Comparison of ENCODE assay signal across 28 cellular contexts in genomic region chr1:230898748-230899147, GRCh38.
"Had no signal": no experiment of that assay in that cellular context is flagged by ENCODE, and none has a peak within 500 bp of the region (broad histone marks: within the 10 kb centered on the region; RNA-seq: fewer than 3 reads in every experiment).

No MANE protein-coding gene starts in this region.

- H3K4me3 ChIP-seq: body of pancreas, colonic mucosa, dorsolateral prefrontal cortex had no signal

- H3K4me1 Mint-ChIP-seq: activated B cell treated with CpG ODN at 0.5 μM for 24 hours; activated naive CD8-positive, alpha-beta T cell treated with anti-CD3 and anti-CD28 coated beads, Interleukin-2, amount 10 ng/mL, durations not matched to agents 7 days and 5 days; activated T-helper 17 cell treated with anti-CD3 and anti-CD28 coated beads, Interleukin-2, amount 50 U/mL, for 72 hours; endodermal cell had no signal

- H3K4me3 Mint-ChIP-seq: activated B cell treated with CpG ODN at 0.5 μM for 24 hours; activated CD8-positive, alpha-beta T cell treated with anti-CD3 and anti-CD28 coated beads for 36 hours; activated naive CD8-positive, alpha-beta T cell treated with anti-CD3 and anti-CD28 coated beads, Interleukin-2, amount 10 ng/mL, durations not matched to agents 7 days and 5 days; activated T-cell treated with anti-CD3 and anti-CD28 coated beads, Interleukin-2, amount 50 U/mL, for 4 hours; activated T-helper 17 cell treated with anti-CD3 and anti-CD28 coated beads, Interleukin-2, amount 50 U/mL, for 72 hours; endodermal cell; T-cell; T-helper 1 cell treated with Interleukin-12 subunit alpha and Interleukin-12 subunit beta and Interleukin-4 antibody, amounts not matched to agents 30 μg/mL and 1 μg/mL, for 36 hours; T-helper 2 cell treated with Interferon-gamma antibody and Interleukin-4, amounts not matched to agents 5 μg/mL and 100 μg/mL, for 36 hours had no signal

- ATAC-seq: activated CD4-positive, CD25-positive, alpha-beta regulatory T cell treated with anti-CD3 and anti-CD28 coated beads, Interleukin-2, amount 50 U/mL, for 24 hours; activated CD8-positive, alpha-beta T cell treated with anti-CD3 and anti-CD28 coated beads for 36 hours; activated T-cell treated with anti-CD3 and anti-CD28 coated beads, Interleukin-2, amount 50 U/mL, for 4 hours; activated T-helper 17 cell treated with anti-CD3 and anti-CD28 coated beads, Interleukin-2, amount 50 U/mL, for 72 hours; body of pancreas; esophagus mucosa; T-cell had no signal

- H3K27me3 ChIP-seq: body of pancreas, colonic mucosa had no signal

- H3K9me3 Mint-ChIP-seq: activated CD8-positive, alpha-beta T cell treated with anti-CD3 and anti-CD28 coated beads for 36 hours; activated naive CD8-positive, alpha-beta T cell treated with anti-CD3 and anti-CD28 coated beads, Interleukin-2, amount 10 ng/mL, durations not matched to agents 7 days and 5 days; activated T-cell treated with anti-CD3 and anti-CD28 coated beads, Interleukin-2, amount 50 U/mL, for 4 hours; activated T-helper 17 cell treated with anti-CD3 and anti-CD28 coated beads, Interleukin-2, amount 50 U/mL, for 72 hours; endodermal cell; T-cell; T-helper 1 cell treated with Interleukin-12 subunit alpha and Interleukin-12 subunit beta and Interleukin-4 antibody, amounts not matched to agents 30 μg/mL and 1 μg/mL, for 36 hours; T-helper 2 cell treated with Interferon-gamma antibody and Interleukin-4, amounts not matched to agents 5 μg/mL and 100 μg/mL, for 36 hours had no signal

- H3K36me3 ChIP-seq: colonic mucosa, WERI-Rb-1 had no signal

- DNase-seq: activated B cell treated with CpG ODN at 0.5 μM for 24 hours; activated CD4-positive, alpha-beta T cell treated with anti-CD3 and anti-CD28 coated beads for 48 hours; activated CD4-positive, alpha-beta T cell treated with anti-CD3 and anti-CD28 coated beads, Interleukin-2, amount 50 U/mL, for 1 hour; activated CD4-positive, alpha-beta T cell treated with anti-CD3 and anti-CD28 coated beads, Interleukin-2, amount 50 U/mL, for 48 hours; activated CD8-positive, alpha-beta memory T cell treated with anti-CD3 and anti-CD28 coated beads for 24 hours; activated CD8-positive, alpha-beta T cell treated with anti-CD3 and anti-CD28 coated beads for 36 hours; activated effector memory CD4-positive, alpha-beta T cell treated with Interleukin-2 at 50 U/mL for 16 hours; activated gamma-delta T cell treated with Interleukin-2 at 50 U/mL for 16 hours; activated naive CD4-positive, alpha-beta T cell treated with anti-CD3 and anti-CD28 coated beads, Interleukin-2, amount 50 U/mL, for 16 hours; activated naive CD4-positive, alpha-beta T cell treated with Interleukin-2 at 50 U/mL for 16 hours; activated naive CD8-positive, alpha-beta T cell treated with anti-CD3 and anti-CD28 coated beads, Interleukin-2, amount 10 ng/mL, durations not matched to agents 7 days and 5 days; activated T-cell treated with anti-CD3 and anti-CD28 coated beads, Interleukin-2, amount 50 U/mL, for 4 hours; aorta; body of pancreas; caudate nucleus; colonic mucosa; dorsolateral prefrontal cortex; effector memory CD4-positive, alpha-beta T cell; endodermal cell; foreskin fibroblast; T-cell; T1000; WERI-Rb-1 had no signal

- H3K27ac ChIP-seq: body of pancreas, colonic mucosa, dorsolateral prefrontal cortex, WERI-Rb-1 had no signal

- H3K4me1 ChIP-seq: colonic mucosa had no signal

- H3K9me3 ChIP-seq: body of pancreas, colonic mucosa had no signal

- H3K27me3 Mint-ChIP-seq: activated CD8-positive, alpha-beta T cell treated with anti-CD3 and anti-CD28 coated beads for 36 hours; activated T-helper 17 cell treated with anti-CD3 and anti-CD28 coated beads, Interleukin-2, amount 50 U/mL, for 72 hours had no signal

- H3K27ac Mint-ChIP-seq: activated B cell treated with CpG ODN at 0.5 μM for 24 hours; activated CD8-positive, alpha-beta T cell treated with anti-CD3 and anti-CD28 coated beads for 36 hours; activated naive CD8-positive, alpha-beta T cell treated with anti-CD3 and anti-CD28 coated beads, Interleukin-2, amount 10 ng/mL, durations not matched to agents 7 days and 5 days; activated T-helper 17 cell treated with anti-CD3 and anti-CD28 coated beads, Interleukin-2, amount 50 U/mL, for 72 hours; endodermal cell; T-cell; T-helper 1 cell treated with Interleukin-12 subunit alpha and Interleukin-12 subunit beta and Interleukin-4 antibody, amounts not matched to agents 30 μg/mL and 1 μg/mL, for 36 hours; T-helper 2 cell treated with Interferon-gamma antibody and Interleukin-4, amounts not matched to agents 5 μg/mL and 100 μg/mL, for 36 hours had no signal
